In genomic region chr19:6393982-6394412, GRCh38 we compare ENCODE assay signal across 6 cellular contexts. TPM values are rescaled to one million over a fixed set of nuclear protein-coding genes. Genes with fewer than 3 reads are reported as not detected.
A peak's percentile ranks its signal among the peaks of the same experiment; 100 is the strongest.
DNase-seq lines count a peak whose midpoint lies in the region; ATAC-seq and TF ChIP-seq lines count a peak whose summit lies in the region.

No MANE protein-coding gene starts in this region.

- peak overlapping the region; percentile 90 for H3K9ac ChIP-seq in endodermal cell (ENCODE audit: extremely low read depth, low read length, poor library complexity, severe bottlenecking)

- H3K36me3 ChIP-seq in BE2C, result peaks cover 12% of the 10 kb centered on the region
- H3K36me3 ChIP-seq in endodermal cell (ENCODE audit: control insufficient read depth, insufficient read depth, low read length), result peaks cover 19% of the 10 kb centered on the region

- H3K4me1 Mint-ChIP-seq in endodermal cell, result peaks cover 12% of the 10 kb centered on the region

- peak overlapping the region; percentile 96 for H3K27ac Mint-ChIP-seq in endodermal cell

- peak overlapping the region; percentile 95 for H3K4me3 Mint-ChIP-seq in endodermal cell

- peak overlapping the region; percentile 92 for H3K4me3 ChIP-seq in BE2C (ENCODE audit: low read depth, low read length)
- peak overlapping the region; percentile 99 for H3K4me3 ChIP-seq in endodermal cell (ENCODE audit: low read length)

- ATAC-seq in GM19452 (IDR thresholded peaks at IDR 0.05; ENCODE audit: unreplicated experiment), result no peak

- TF ChIP-seq CTCF in BE2C (IDR thresholded peaks at IDR 0.05; ENCODE audit: low read depth, low read length), result no peak
- no peak for TF ChIP-seq CTCF in endodermal cell (conservative IDR thresholded peaks at IDR 0.05)

- no peaks in the 10 kb centered on the region for H3K27me3 Mint-ChIP-seq in endodermal cell (ENCODE audit: insufficient read depth)

- WGBS in endodermal cell (ENCODE audit: insufficient coverage in 1 of 2, insufficient read length in 1 of 2), 2 experiments, result 14 to 15% methylated on average over 9 to 14 of the region's 14 CpGs

- H3K4me1 ChIP-seq in BE2C (peaks cover 6% of the 10 kb centered on the region; the same call in 1 of the 2 replicates), endodermal cell (ENCODE audit: control insufficient read depth, insufficient read depth, low read length) (no peaks in the 10 kb centered on the region)

- DNase-seq in BE2C (no peak), NCI-H460 (ENCODE audit: extremely low read depth, low read depth) (peak; percentile 40), endodermal cell (no peak), nucleus accumbens (lab: John Stamatoyannopoulos, UW) (no peak)
- DNase-seq in stimulated activated CD8-positive, alpha-beta memory T cell treated with anti-CD3 and anti-CD28 coated beads, Interleukin-15, amount 100 ng/mL, for 24 hours (ENCODE audit: low read depth), result peak; percentile 41

- H3K9me3 ChIP-seq in BE2C (no peaks in the 10 kb centered on the region), endodermal cell (ENCODE audit: control insufficient read depth, low read length) (no peaks in the 10 kb centered on the region)

- H3K9me3 Mint-ChIP-seq in endodermal cell, result no peaks in the 10 kb centered on the region

- H3K27me3 ChIP-seq in BE2C (no peaks in the 10 kb centered on the region), endodermal cell (ENCODE audit: control insufficient read depth, insufficient read depth, low read length, poor library complexity, severe bottlenecking) (no peaks in the 10 kb centered on the region)

- peak overlapping the region; percentile 93 for H3K27ac ChIP-seq in endodermal cell (ENCODE audit: low read depth, low read length)

- H3K36me3 Mint-ChIP-seq in endodermal cell (ENCODE audit: low read depth), result peaks cover 14% of the 10 kb centered on the region

RNA-seq across cellular contexts. Expression of gene GTF2F1, which starts 1.0 kb away (rescaled TPM):
- 283 TPM for polyA plus RNA-seq in BE2C (2012; ENCODE audit: insufficient read depth, insufficient read length, low read depth)
- total RNA-seq in NCI-H460 (2014; rRNA removed; shearing (Covaris generic)), result 39.3 and 44.1 TPM in 2 replicates
- 39.6 and 48.4 TPM in 2 replicates for polyA plus RNA-seq in NCI-H460 (2014; cell fraction: nucleus; rRNA removed)
- total RNA-seq in endodermal cell, result 10 to 100 TPM; 59.2 to 66.4 TPM
- polyA plus RNA-seq in endodermal cell (2013, experiment 1 of 2), result 57.4 TPM
- polyA plus RNA-seq in endodermal cell (2013, experiment 2 of 2), result 47.4 TPM

RNA-seq across cellular contexts. Expression of gene PSPN, which starts 18.3 kb away (rescaled TPM):
- polyA plus RNA-seq in BE2C (2012; ENCODE audit: insufficient read depth, insufficient read length, low read depth), result 2.3 TPM
- total RNA-seq in NCI-H460 (2014; rRNA removed; shearing (Covaris generic)), result 1.1 and 5.3 TPM in 2 replicates
- polyA plus RNA-seq in NCI-H460 (2014; cell fraction: nucleus; rRNA removed), result 0.04 TPM in 1 of 2 replicates, not detected in the other
- total RNA-seq in endodermal cell, result 1 to 10 TPM; 1.9 to 2.7 TPM
- 1.3 TPM for polyA plus RNA-seq in endodermal cell (2013, experiment 1 of 2)
- 1.3 TPM for polyA plus RNA-seq in endodermal cell (2013, experiment 2 of 2)

RNA-seq across cellular contexts. Expression of gene ALKBH7, which starts 21.4 kb away (rescaled TPM):
- 127 TPM for polyA plus RNA-seq in BE2C (2012; ENCODE audit: insufficient read depth, insufficient read length, low read depth)
- total RNA-seq in NCI-H460 (2014; rRNA removed; shearing (Covaris generic)), result 11.9 and 18.4 TPM in 2 replicates
- polyA plus RNA-seq in NCI-H460 (2014; cell fraction: nucleus; rRNA removed), result 25.8 and 33.3 TPM in 2 replicates
- 10 to 100 TPM; 80.0 to 98.3 TPM for total RNA-seq in endodermal cell
- polyA plus RNA-seq in endodermal cell (2013, experiment 1 of 2), result 74.4 TPM
- polyA plus RNA-seq in endodermal cell (2013, experiment 2 of 2), result 64.3 TPM

RNA-seq across cellular contexts. Expression of gene KHSRP, which starts 30.6 kb away (rescaled TPM):
- polyA plus RNA-seq in BE2C (2012; ENCODE audit: insufficient read depth, insufficient read length, low read depth), result 396 TPM
- total RNA-seq in NCI-H460 (2014; rRNA removed; shearing (Covaris generic)), result 73.6 and 92.4 TPM in 2 replicates
- polyA plus RNA-seq in NCI-H460 (2014; cell fraction: nucleus; rRNA removed), result 111 and 149 TPM in 2 replicates
- 100 to 1,000 TPM; 454 to 476 TPM for total RNA-seq in endodermal cell
- 418 TPM for polyA plus RNA-seq in endodermal cell (2013, experiment 1 of 2)
- 377 TPM for polyA plus RNA-seq in endodermal cell (2013, experiment 2 of 2)

RNA-seq across cellular contexts. Expression of gene CLPP, which starts 32.7 kb away (rescaled TPM):
- 351 TPM for polyA plus RNA-seq in BE2C (2012; ENCODE audit: insufficient read depth, insufficient read length, low read depth)
- total RNA-seq in NCI-H460 (2014; rRNA removed; shearing (Covaris generic)), result 61.2 and 64.7 TPM in 2 replicates
- polyA plus RNA-seq in NCI-H460 (2014; cell fraction: nucleus; rRNA removed), result 101 and 149 TPM in 2 replicates
- total RNA-seq in endodermal cell, result 10 to 100 TPM; 79.8 to 87.7 TPM
- 75.9 TPM for polyA plus RNA-seq in endodermal cell (2013, experiment 1 of 2)
- 69.0 TPM for polyA plus RNA-seq in endodermal cell (2013, experiment 2 of 2)

Comparison
In these comparisons a context has a peak if more than half of its experiments do, and no peak if none do; other contexts are left out.
1. DNase-seq: peak in NCI-H460 (single experiment) and stimulated activated CD8-positive, alpha-beta memory T cell treated with anti-CD3 and anti-CD28 coated beads, Interleukin-15, amount 100 ng/mL, for 24 hours (single experiment); none in BE2C (single experiment), endodermal cell (single experiment) and nucleus accumbens (0 of 56).